ENCODE assay signal across 1 cellular context in the genomic region with DNA sequence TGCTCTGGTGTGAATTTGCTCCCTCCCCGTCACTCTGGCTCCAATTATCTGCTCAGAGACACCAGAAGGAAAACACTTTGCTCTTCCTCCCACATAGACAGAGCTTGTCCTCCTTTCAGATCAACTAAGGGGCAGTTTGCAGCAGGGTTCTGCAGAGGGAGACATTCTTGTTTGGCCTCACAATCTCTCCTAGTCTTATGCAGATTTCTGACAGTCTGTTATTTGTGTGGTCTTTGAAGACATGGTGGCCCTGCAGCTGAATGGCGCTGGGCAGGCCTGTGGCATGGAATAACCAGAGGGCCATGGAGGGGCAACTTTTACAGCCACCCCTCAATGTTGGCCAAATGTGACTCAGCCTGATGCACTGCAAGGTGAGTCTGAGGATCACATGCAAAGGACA.
TF ChIP-seq lines count a peak whose summit lies in the region.

No MANE protein-coding gene starts in this region.

TF ChIP-seq in GM23338, 12 proteins besides CTCF, POLR2A, EP300 and RAD21:
- TF ChIP-seq ZNF462 (CRISPR knock-in tag; IDR thresholded peaks at IDR 0.05) (peak; percentile 61; the same call in 1 of the 2 replicates), ZNF331 (CRISPR knock-in tag; IDR thresholded peaks at IDR 0.05; ENCODE audit: low read depth) (no peak), STAT1 (IDR thresholded peaks at IDR 0.05; ENCODE audit: unreplicated experiment) (no peak), NANOG (IDR thresholded peaks at IDR 0.05; ENCODE audit: borderline replicate concordance) (no peak)
